Comparison of ENCODE assay signal across 5 cellular contexts in genomic region chr18:31123125-31123524, GRCh38. TPM values are rescaled to one million over a fixed set of nuclear protein-coding genes. Genes with fewer than 3 reads are reported as not detected.
"Had no signal": no experiment of that assay in that cellular context is flagged by ENCODE, and none has a peak within 500 bp of the region (broad histone marks: within the 10 kb centered on the region; RNA-seq: fewer than 3 reads in every experiment).

No MANE protein-coding gene starts in this region.

RNA-seq across cellular contexts. Expression of gene DSC2, which starts 20.9 kb away (rescaled TPM):
- total RNA-seq: IMR-90 had no signal
- polyA plus RNA-seq: IgD-negative memory B cell, IMR-90 had no signal

RNA-seq across cellular contexts. Expression of gene DSC1, which starts 39.5 kb away (rescaled TPM):
- total RNA-seq: HepG2, HT-29, HT1080, IMR-90 had no signal
- polyA plus RNA-seq: HepG2, IMR-90 had no signal
